In the genomic region with DNA sequence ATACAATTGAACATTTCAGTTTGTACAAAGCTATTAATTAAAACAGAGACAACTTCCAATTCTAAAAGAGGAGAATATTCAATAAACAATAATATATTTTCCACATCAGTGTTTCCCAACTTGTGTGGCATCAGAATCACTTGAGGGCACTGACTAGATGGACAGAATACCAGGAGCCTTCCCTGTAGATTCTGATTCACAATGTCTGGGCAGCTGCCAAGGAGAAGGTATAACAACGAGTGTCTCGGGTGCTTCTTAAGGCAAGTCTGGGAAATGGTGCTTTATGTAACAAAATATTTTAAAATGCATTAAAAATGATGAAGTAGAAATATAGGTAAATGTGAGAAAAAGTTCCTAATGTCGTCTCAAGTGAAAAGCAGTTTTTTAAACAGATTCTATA, we compare ENCODE assay signal across 13 cellular contexts. TPM values are rescaled to one million over a fixed set of nuclear protein-coding genes. Genes with fewer than 3 reads are reported as not detected.
"Had no signal": no experiment of that assay in that cellular context is flagged by ENCODE, and none has a peak within 500 bp of the region (broad histone marks: within the 10 kb centered on the region; RNA-seq: fewer than 3 reads in every experiment).

No MANE protein-coding gene starts in this region.

- H3K27ac Mint-ChIP-seq: activated B cell treated with CpG ODN at 0.5 μM for 24 hours; activated CD4-positive, alpha-beta T cell treated with anti-CD3 and anti-CD28 coated beads, Interleukin-2, amount 10 ng/mL, durations not matched to agents 24 days and 14 days; activated naive CD8-positive, alpha-beta T cell treated with anti-CD3 and anti-CD28 coated beads, Interleukin-2, amount 50 U/mL, for 24 hours; mesothelial cell of epicardium; stimulated activated naive CD8-positive, alpha-beta T cell treated with anti-CD3 and anti-CD28 coated beads, Interleukin-15, Interleukin-2, amounts not matched to agents 100 ng/mL and 50 ng/mL, for 24 hours had no signal

- H3K27ac ChIP-seq: esophagus squamous epithelium, gastroesophageal sphincter, pancreas had no signal

- H3K4me3 ChIP-seq: esophagus squamous epithelium, gastroesophageal sphincter, pancreas had no signal

- H3K4me1 ChIP-seq: esophagus squamous epithelium, gastroesophageal sphincter, pancreas had no signal

- H3K9me3 Mint-ChIP-seq: activated B cell treated with CpG ODN at 0.5 μM for 24 hours; activated naive CD8-positive, alpha-beta T cell treated with anti-CD3 and anti-CD28 coated beads, Interleukin-2, amount 50 U/mL, for 24 hours; stimulated activated naive CD8-positive, alpha-beta T cell treated with anti-CD3 and anti-CD28 coated beads, Interleukin-15, Interleukin-2, amounts not matched to agents 100 ng/mL and 50 ng/mL, for 24 hours had no signal

- H3K27me3 ChIP-seq: esophagus squamous epithelium, gastroesophageal sphincter, pancreas had no signal

- H3K27me3 Mint-ChIP-seq: activated B cell treated with CpG ODN at 0.5 μM for 24 hours; activated CD4-positive, alpha-beta T cell treated with anti-CD3 and anti-CD28 coated beads, Interleukin-2, amount 10 ng/mL, durations not matched to agents 24 days and 14 days; activated naive CD8-positive, alpha-beta T cell treated with anti-CD3 and anti-CD28 coated beads, Interleukin-2, amount 50 U/mL, for 24 hours; stimulated activated naive CD8-positive, alpha-beta T cell treated with anti-CD3 and anti-CD28 coated beads, Interleukin-15, Interleukin-2, amounts not matched to agents 100 ng/mL and 50 ng/mL, for 24 hours had no signal

- DNase-seq: activated B cell treated with CpG ODN at 0.5 μM for 24 hours; activated CD4-positive, alpha-beta T cell treated with anti-CD3 and anti-CD28 coated beads, Interleukin-2, amount 10 ng/mL, durations not matched to agents 24 days and 14 days; activated CD8-positive, alpha-beta memory T cell treated with anti-CD3 and anti-CD28 coated beads for 24 hours; activated naive CD4-positive, alpha-beta T cell treated with Interleukin-2 at 50 U/mL for 16 hours; activated naive CD8-positive, alpha-beta T cell treated with anti-CD3 and anti-CD28 coated beads, Interleukin-2, amount 50 U/mL, for 24 hours; esophagus squamous epithelium; pancreas; stimulated activated CD4-positive, alpha-beta T cell treated with anti-CD3 and anti-CD28 coated beads, Interleukin-4, amount 100 ng/mL, for 1 hour; stimulated activated CD8-positive, alpha-beta memory T cell treated with anti-CD3 and anti-CD28 coated beads, Interleukin-4, amount 100 ng/mL, for 48 hours had no signal

- H3K4me1 Mint-ChIP-seq: activated B cell treated with CpG ODN at 0.5 μM for 24 hours; activated CD4-positive, alpha-beta T cell treated with anti-CD3 and anti-CD28 coated beads, Interleukin-2, amount 10 ng/mL, durations not matched to agents 24 days and 14 days; mesothelial cell of epicardium had no signal

- H3K4me3 Mint-ChIP-seq: activated B cell treated with CpG ODN at 0.5 μM for 24 hours; activated CD4-positive, alpha-beta T cell treated with anti-CD3 and anti-CD28 coated beads, Interleukin-2, amount 10 ng/mL, durations not matched to agents 24 days and 14 days; activated naive CD8-positive, alpha-beta T cell treated with anti-CD3 and anti-CD28 coated beads, Interleukin-2, amount 50 U/mL, for 24 hours; mesothelial cell of epicardium; stimulated activated naive CD8-positive, alpha-beta T cell treated with anti-CD3 and anti-CD28 coated beads, Interleukin-15, Interleukin-2, amounts not matched to agents 100 ng/mL and 50 ng/mL, for 24 hours had no signal

- H3K9me3 ChIP-seq: esophagus squamous epithelium, gastroesophageal sphincter, pancreas had no signal

- ATAC-seq: activated naive CD8-positive, alpha-beta T cell treated with anti-CD3 and anti-CD28 coated beads, Interleukin-2, amount 50 U/mL, for 24 hours; gastroesophageal sphincter; pancreas had no signal

RNA-seq across cellular contexts. Expression of a gene that starts 38.1 kb away (rescaled TPM):
- total RNA-seq: kidney epithelial cell, mesothelial cell of epicardium had no signal
